1 cellular context compared by ENCODE assay signal in genomic region chr4:37648084-37648817, GRCh38.
TF ChIP-seq lines count a peak whose summit lies in the region.

No MANE protein-coding gene starts in this region.

TF ChIP-seq in HepG2, 621 proteins besides CTCF, POLR2A, EP300 and RAD21 (continued from another document and continues in another):
- no peak for TF ChIP-seq ZNF407 (CRISPR knock-in tag; IDR thresholded peaks at IDR 0.05; ENCODE audit: not compliant biosample characterization)
- TF ChIP-seq THAP11 (CRISPR knock-in tag; IDR thresholded peaks at IDR 0.05) = peak; percentile 52; the same call in 1 of the 2 replicates
- TF ChIP-seq HNF1A (IDR thresholded peaks at IDR 0.05; ENCODE audit: low read depth) = no peak
- TF ChIP-seq HNF1A (CRISPR knock-in tag; IDR thresholded peaks at IDR 0.05; ENCODE audit: borderline replicate concordance) = peak; percentile 65; the same call in 1 of the 2 replicates
- peak; percentile 73 for TF ChIP-seq KLF6 (CRISPR knock-in tag; IDR thresholded peaks at IDR 0.05)
- no peak for TF ChIP-seq ZFYVE20 (CRISPR knock-in tag; IDR thresholded peaks at IDR 0.05; ENCODE audit: borderline replicate concordance, low read depth)
- peak; percentile 89 for TF ChIP-seq PITX1 (CRISPR knock-in tag; IDR thresholded peaks at IDR 0.05)
- no peak for TF ChIP-seq ZNF570 (CRISPR knock-in tag; IDR thresholded peaks at IDR 0.05; ENCODE audit: borderline replicate concordance)
- TF ChIP-seq ZNF350 (CRISPR knock-in tag; IDR thresholded peaks at IDR 0.05; ENCODE audit: borderline replicate concordance, low read depth) = peak; percentile 69; the same call in 1 of the 2 replicates
- TF ChIP-seq BCL6 (CRISPR knock-in tag; IDR thresholded peaks at IDR 0.05) = peak; percentile 73
- TF ChIP-seq ONECUT2 (CRISPR knock-in tag; IDR thresholded peaks at IDR 0.05) = no peak
- TF ChIP-seq ZNF367 (CRISPR knock-in tag; IDR thresholded peaks at IDR 0.05; ENCODE audit: borderline replicate concordance) = no peak
- TF ChIP-seq KLF16 (CRISPR knock-in tag; IDR thresholded peaks at IDR 0.05) = peak in 1 of 2 experiments; percentile 73; a peak in 2 of 4 replicates
- TF ChIP-seq ZNF460 (CRISPR knock-in tag; IDR thresholded peaks at IDR 0.05; ENCODE audit: borderline replicate concordance) = no peak
- no peak for TF ChIP-seq POLR2G (IDR thresholded peaks at IDR 0.05; ENCODE audit: low read depth, low read length)
- TF ChIP-seq FOXP4 (CRISPR knock-in tag; IDR thresholded peaks at IDR 0.05) = peak; percentile 99
- no peak for TF ChIP-seq JARID2 (CRISPR knock-in tag; IDR thresholded peaks at IDR 0.05; ENCODE audit: insufficient replicate concordance)
- no peak for TF ChIP-seq CCAR2 (optimal IDR thresholded peaks at IDR 0.05; ENCODE audit: low read depth, low read length)
- TF ChIP-seq ZMYM4 (CRISPR knock-in tag; IDR thresholded peaks at IDR 0.05) = peak; percentile 63; the same call in 1 of the 2 replicates
- TF ChIP-seq SSRP1 (CRISPR knock-in tag; IDR thresholded peaks at IDR 0.05) = 0 out of 2 replicates have a peak, but pooled peaks have one; percentile 57
- TF ChIP-seq AFF4 (CRISPR knock-in tag; IDR thresholded peaks at IDR 0.05) = no peak
- no peak for TF ChIP-seq ZNF251 (CRISPR knock-in tag; IDR thresholded peaks at IDR 0.05)
- no peak for TF ChIP-seq ZBTB7A (CRISPR knock-in tag; IDR thresholded peaks at IDR 0.05)
- peak; percentile 95 for TF ChIP-seq FOSL1 (CRISPR knock-in tag; IDR thresholded peaks at IDR 0.05; ENCODE audit: borderline replicate concordance)
- peak; percentile 98 for TF ChIP-seq ARID5B (CRISPR knock-in tag; IDR thresholded peaks at IDR 0.05)
- peak; percentile 64 for TF ChIP-seq PATZ1 (CRISPR knock-in tag; IDR thresholded peaks at IDR 0.05)
- TF ChIP-seq RAD51 (IDR thresholded peaks at IDR 0.05; ENCODE audit: borderline replicate concordance) = no peak
- TF ChIP-seq REL (CRISPR knock-in tag; conservative IDR thresholded peaks at IDR 0.05) = no peak
- TF ChIP-seq ZNF160 (CRISPR knock-in tag; IDR thresholded peaks at IDR 0.05) = peak; percentile 44; the same call in 1 of the 2 replicates
- TF ChIP-seq REPIN1 (CRISPR knock-in tag; IDR thresholded peaks at IDR 0.05; ENCODE audit: borderline replicate concordance, low read depth) = peak; percentile 70; the same call in 1 of the 2 replicates
